9 cellular contexts compared by ENCODE assay signal in genomic region chr19:55526216-55527196, GRCh38. TPM values are rescaled to one million over a fixed set of nuclear protein-coding genes. Genes with fewer than 3 reads are reported as not detected.
A peak's percentile ranks its signal among the peaks of the same experiment; 100 is the strongest.
DNase-seq lines count a peak whose midpoint lies in the region; ATAC-seq and TF ChIP-seq lines count a peak whose summit lies in the region.
"Had no signal": no experiment of that assay in that cellular context is flagged by ENCODE, and none has a peak within 500 bp of the region (broad histone marks: within the 10 kb centered on the region; RNA-seq: fewer than 3 reads in every experiment).

No MANE protein-coding gene starts in this region.

- peak overlapping the region; percentile 34 for H3K27ac ChIP-seq in RWPE1
- H3K27ac ChIP-seq: BLaER1 had no signal

- POLR2A ChIA-PET in RWPE1 (lab: Yijun Ruan, JAX; ENCODE audit: low non-redundant PET): no interaction called here

- DNase-seq in Right ventricle myocardium inferior (ENCODE audit: missing footprints): peak; percentile 91
- no peak for DNase-seq in cardiac septum (ENCODE audit: low spot score)
- no peak for DNase-seq in RWPE1 (ENCODE audit: low spot score)
- DNase-seq in Right ventricle myocardium superior: peak; percentile 89
- DNase-seq in smooth muscle cell of the brain vasculature (ENCODE audit: low read depth, low spot score): peak; percentile 40
- DNase-seq in activated CD4-positive, alpha-beta T cell treated with anti-CD3 and anti-CD28 coated beads, Interleukin-2, amount 50 U/mL, for 48 hours: no peak

- no peak for TF ChIP-seq CTCF in RWPE1 (conservative IDR thresholded peaks at IDR 0.05; ENCODE audit: low read depth)

- intact Hi-C loops in Right ventricle myocardium inferior (cut with DNase I): no loop called here
- intact Hi-C loops in cardiac septum (cut with DNase I): loop anchor here (5.0 kb wide), 1 partner anchor 36 kb away; no protein-coding TSS in a partner anchor
- intact Hi-C loops in Right ventricle myocardium superior (cut with DNase I): no loop called here

- ATAC-seq in Right ventricle myocardium inferior (peak; percentile 73), Right ventricle myocardium superior (ENCODE audit: poor library complexity) (peak; percentile 82), HG03432 (IDR thresholded peaks at IDR 0.05; ENCODE audit: unreplicated experiment) (no peak), HG03565 (IDR thresholded peaks at IDR 0.05; ENCODE audit: unreplicated experiment) (no peak)

- CTCF ChIA-PET in RWPE1 (lab: Yijun Ruan, JAX): interaction anchor here (1.2 kb wide), 2 partner anchors 23 to 80 kb away, joined by 3 to 6 read pairs; no protein-coding TSS in a partner anchor

RNA-seq across cellular contexts. Expression of gene SBK2, which starts 10.4 kb away (rescaled TPM):
- total RNA-seq in Right ventricle myocardium inferior: 12.7 TPM
- 2.0 TPM for total RNA-seq in cardiac septum
- total RNA-seq in Right ventricle myocardium superior: 15.6 TPM

RNA-seq across cellular contexts. Expression of gene SBK3, which starts 18.8 kb away (rescaled TPM):
- total RNA-seq in Right ventricle myocardium inferior (17.6 TPM), cardiac septum (6.7 TPM), Right ventricle myocardium superior (27.4 TPM)

RNA-seq across cellular contexts. Expression of gene SSC5D, which starts 38.3 kb away (rescaled TPM):
- total RNA-seq in Right ventricle myocardium inferior (3.4 TPM), cardiac septum (7.7 TPM), Right ventricle myocardium superior (2.6 TPM)

RNA-seq across cellular contexts. Expression of gene NAT14, which starts 41.5 kb away (rescaled TPM):
- total RNA-seq in Right ventricle myocardium inferior: 5.6 TPM
- total RNA-seq in cardiac septum: 6.0 TPM
- total RNA-seq in Right ventricle myocardium superior: 2.9 TPM

RNA-seq across cellular contexts. Expression of gene ZNF628, which starts 50.1 kb away (rescaled TPM):
- total RNA-seq in Right ventricle myocardium inferior: 5.7 TPM
- total RNA-seq in cardiac septum: 3.4 TPM
- 4.7 TPM for total RNA-seq in Right ventricle myocardium superior

Comparison
In these comparisons a context has a peak if more than half of its experiments do, and no peak if none do; other contexts are left out.
1. DNase-seq: peak in Right ventricle myocardium inferior (single experiment), Right ventricle myocardium superior (single experiment) and smooth muscle cell of the brain vasculature (single experiment); none in cardiac septum (single experiment), RWPE1 (single experiment) and activated CD4-positive, alpha-beta T cell treated with anti-CD3 and anti-CD28 coated beads, Interleukin-2, amount 50 U/mL, for 48 hours (0 of 2).
2. ATAC-seq: peak in Right ventricle myocardium inferior (single experiment) and Right ventricle myocardium superior (single experiment); none in HG03432 (single experiment) and HG03565 (single experiment).